ENCODE assay signal across 17 cellular contexts in genomic region chr12:19115285-19115684, GRCh38. TPM values are rescaled to one million over a fixed set of nuclear protein-coding genes. Genes with fewer than 3 reads are reported as not detected.
DNase-seq lines count a peak whose midpoint lies in the region; ATAC-seq, FAIRE-seq and TF ChIP-seq lines count a peak whose summit lies in the region.
"Had no signal": no experiment of that assay in that cellular context is flagged by ENCODE, and none has a peak within 500 bp of the region (broad histone marks: within the 10 kb centered on the region; RNA-seq: fewer than 3 reads in every experiment).

No MANE protein-coding gene starts in this region.

- ATAC-seq in GM18498 (IDR thresholded peaks at IDR 0.05; ENCODE audit: unreplicated experiment) = no peak
- ATAC-seq: GM12878, GM23338, HCT116 had no signal

- H3K4me3 Mint-ChIP-seq in endodermal cell (no peak overlapping the region), neural progenitor cell (peak overlapping the region; percentile 48)
- H3K4me3 Mint-ChIP-seq: CD4-positive, alpha-beta memory T cell; GM23338; H9 had no signal

- no peak overlapping the region for H2AFZ ChIP-seq in neural progenitor cell (replicated peaks)
- H2AFZ ChIP-seq: GM23338 had no signal

- no peaks in the 10 kb centered on the region for H3K79me2 ChIP-seq in neural progenitor cell (ENCODE audit: low read depth)

- WGBS in endodermal cell (ENCODE audit: insufficient coverage in 1 of 2, insufficient read length in 1 of 2), 2 experiments = 92% methylated on average over 1 of the region's 1 CpG; no CpG with 5 or more reads in 1 of the 2 experiments

- peak; percentile 80 for FAIRE-seq in RCC 7860 (lab: Jason Lieb, UNC)
- FAIRE-seq: G401.6, GM12878, GM18507 had no signal

- no peak overlapping the region for H3K9ac ChIP-seq in endodermal cell (ENCODE audit: extremely low read depth, low read length, poor library complexity, severe bottlenecking)
- no peak overlapping the region for H3K9ac ChIP-seq in neural progenitor cell

- no peak for TF ChIP-seq CTCF in endodermal cell (conservative IDR thresholded peaks at IDR 0.05)
- TF ChIP-seq CTCF in neural progenitor cell (IDR thresholded peaks at IDR 0.05) = no peak

- H3F3A ChIP-seq in neural progenitor cell (ENCODE audit: low read depth) = no peaks in the 10 kb centered on the region

- no peak for DNase-seq in RCC 7860 (ENCODE audit: low spot score)
- DNase-seq in endodermal cell = no peak
- peak; percentile 9 for DNase-seq in neural progenitor cell (ENCODE audit: low spot score)
- no peak for DNase-seq in NCI-H1694 treated with DMSO at 0.1 percent for 48 hours (lab: John Stamatoyannopoulos, UW)
- DNase-seq in NCI-H187 treated with DMSO at 0.1 percent for 48 hours (lab: John Stamatoyannopoulos, UW) = no peak
- DNase-seq: C1 segment of cervical spinal cord; Calu3; CD4-positive, alpha-beta memory T cell; COR-L47; DND-41; H9 had no signal

- H3K27ac ChIP-seq in endodermal cell (ENCODE audit: low read depth, low read length) (peak overlapping the region; percentile 85), neural progenitor cell (no peak overlapping the region)

- H3K4me2 ChIP-seq in neural progenitor cell = no peak overlapping the region
- H3K4me2 ChIP-seq: GM23338 had no signal

- H3K9me3 Mint-ChIP-seq in endodermal cell (no peaks in the 10 kb centered on the region), neural progenitor cell (peaks cover 7% of the 10 kb centered on the region)
- H3K9me3 Mint-ChIP-seq: CD4-positive, alpha-beta memory T cell; GM23338; H9 had no signal

- no peaks in the 10 kb centered on the region for H3K36me3 ChIP-seq in endodermal cell (ENCODE audit: control insufficient read depth, insufficient read depth, low read length)
- H3K36me3 ChIP-seq in neural progenitor cell = no peaks in the 10 kb centered on the region

- no peaks in the 10 kb centered on the region for H3K27me3 Mint-ChIP-seq in endodermal cell (ENCODE audit: insufficient read depth)
- no peaks in the 10 kb centered on the region for H3K27me3 Mint-ChIP-seq in neural progenitor cell (ENCODE audit: insufficient read depth, low read depth)

- H3K4me1 Mint-ChIP-seq in endodermal cell (no peaks in the 10 kb centered on the region), neural progenitor cell (peaks cover 28% of the 10 kb centered on the region)
- H3K4me1 Mint-ChIP-seq: CD4-positive, alpha-beta memory T cell had no signal

- no peaks in the 10 kb centered on the region for H3K4me1 ChIP-seq in endodermal cell (ENCODE audit: control insufficient read depth, insufficient read depth, low read length)
- peaks cover 13% of the 10 kb centered on the region for H3K4me1 ChIP-seq in neural progenitor cell

- H3K4me3 ChIP-seq in endodermal cell (ENCODE audit: low read length) (no peak overlapping the region), neural progenitor cell (no peak overlapping the region)
- H3K4me3 ChIP-seq: GM12878, GM23338 had no signal

- H3K36me3 Mint-ChIP-seq in endodermal cell (ENCODE audit: low read depth) = no peaks in the 10 kb centered on the region
- H3K36me3 Mint-ChIP-seq in neural progenitor cell = no peaks in the 10 kb centered on the region
- H3K36me3 Mint-ChIP-seq: CD4-positive, alpha-beta memory T cell had no signal

- H4K20me1 ChIP-seq in neural progenitor cell (ENCODE audit: low read depth) = no peaks in the 10 kb centered on the region

- H3K9me3 ChIP-seq in endodermal cell (ENCODE audit: control insufficient read depth, low read length) = no peaks in the 10 kb centered on the region
- H3K9me3 ChIP-seq in neural progenitor cell (ENCODE audit: low read depth) = no peaks in the 10 kb centered on the region

- H3K27ac Mint-ChIP-seq in endodermal cell (no peak overlapping the region), neural progenitor cell (peak overlapping the region; percentile 78)
- H3K27ac Mint-ChIP-seq: CD4-positive, alpha-beta memory T cell; GM23338; H9 had no signal

- no peaks in the 10 kb centered on the region for H3K27me3 ChIP-seq in endodermal cell (ENCODE audit: control insufficient read depth, insufficient read depth, low read length, poor library complexity, severe bottlenecking)
- H3K27me3 ChIP-seq in neural progenitor cell = no peaks in the 10 kb centered on the region

RNA-seq across cellular contexts. Expression of gene PLEKHA5, which starts 14.2 kb away (rescaled TPM):
- total RNA-seq in endodermal cell (100 to 1,000 TPM in 1 of 2 donors, 10 to 100 TPM in 1; 48.5 to 139 TPM), neural progenitor cell (ENCODE audit: low replicate concordance) (52.7 and 86.7 TPM in 2 replicates)
- polyA plus RNA-seq in endodermal cell (2013, experiment 1 of 2) = 68.6 TPM
- polyA plus RNA-seq in endodermal cell (2013, experiment 2 of 2) = 71.7 TPM
